Comparison of ENCODE assay signal across 27 cellular contexts in the genomic region with DNA sequence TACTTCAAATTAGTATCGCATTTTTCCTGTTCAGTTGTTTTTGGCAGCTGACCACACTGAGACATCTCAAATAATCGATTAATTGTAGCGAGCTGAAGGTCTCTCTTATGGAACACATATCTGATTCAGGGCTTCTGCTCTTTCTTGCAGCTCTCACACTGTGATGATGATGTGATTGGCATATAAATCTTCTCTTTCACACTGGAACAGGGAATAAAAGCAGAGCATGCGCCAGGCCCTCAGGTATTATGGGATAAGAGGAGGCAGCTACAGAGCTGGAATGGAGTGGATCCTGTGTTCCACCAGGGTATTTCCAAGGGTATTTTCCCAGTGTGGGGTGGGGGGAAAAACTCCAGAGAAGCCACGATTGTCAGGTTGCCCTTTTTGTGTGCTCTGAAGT.
"Had no signal": no experiment of that assay in that cellular context is flagged by ENCODE, and none has a peak within 500 bp of the region (broad histone marks: within the 10 kb centered on the region; RNA-seq: fewer than 3 reads in every experiment).

No MANE protein-coding gene starts in this region.

- DNase-seq: immature natural killer cell; kidney; left colon; left lung; lower lobe of right lung; mammary epithelial cell; mesenchymal stem cell; naive thymus-derived CD8-positive, alpha-beta T cell; ovary; right lobe of liver; stimulated activated CD4-positive, alpha-beta T cell treated with anti-CD3 and anti-CD28 coated beads, Interleukin-1b, Interleukin-23, amount 100 ng/mL, for 48 hours; stimulated activated CD4-positive, alpha-beta T cell treated with anti-CD3 and anti-CD28 coated beads, Interleukin-2, amount 100 ng/mL, for 48 hours; stimulated activated CD4-positive, alpha-beta T cell treated with anti-CD3 and anti-CD28 coated beads, Interleukin-4, amount 100 ng/mL, for 4 hours; stimulated activated CD8-positive, alpha-beta memory T cell treated with anti-CD3 and anti-CD28 coated beads, Interleukin-4, amount 100 ng/mL, for 48 hours; stimulated activated naive CD8-positive, alpha-beta T cell treated with anti-CD3 and anti-CD28 coated beads, Interleukin-15, Interleukin-2, amounts not matched to agents 100 U/mL and 50 U/mL, for 24 hours; stomach; testis; transverse colon; upper lobe of left lung had no signal

- H3K27ac Mint-ChIP-seq: immature natural killer cell; naive thymus-derived CD8-positive, alpha-beta T cell; progenitor cell of endocrine pancreas; stimulated activated memory B cell treated with anti-CD40 and anti-IgM and Interleukin-4, amounts not matched to agents 10 μg/mL and 1 μg/mL and 100 μg/mL, for 72 hours had no signal

- H3K4me3 Mint-ChIP-seq: immature natural killer cell; naive thymus-derived CD8-positive, alpha-beta T cell; nephron; stimulated activated memory B cell treated with anti-CD40 and anti-IgM and Interleukin-4, amounts not matched to agents 10 μg/mL and 1 μg/mL and 100 μg/mL, for 72 hours had no signal

- FAIRE-seq: islet of Langerhans, kidney had no signal

- H3K27me3 Mint-ChIP-seq: naive thymus-derived CD8-positive, alpha-beta T cell; progenitor cell of endocrine pancreas; stimulated activated memory B cell treated with anti-CD40 and anti-IgM and Interleukin-4, amounts not matched to agents 10 μg/mL and 1 μg/mL and 100 μg/mL, for 72 hours had no signal

- ATAC-seq: left colon; left lung; lower lobe of right lung; naive thymus-derived CD8-positive, alpha-beta T cell; right lobe of liver; stimulated activated memory B cell treated with anti-CD40 and anti-IgM and Interleukin-4, amounts not matched to agents 10 μg/mL and 1 μg/mL and 100 μg/mL, for 72 hours; stimulated activated naive CD8-positive, alpha-beta T cell treated with anti-CD3 and anti-CD28 coated beads, Interleukin-15, Interleukin-2, amounts not matched to agents 100 U/mL and 50 U/mL, for 24 hours had no signal

- H3K9me3 ChIP-seq: left lung, lower lobe of right lung, ovary, right lobe of liver, testis, thyroid gland, transverse colon, vagina had no signal

- H3K27me3 ChIP-seq: left lung, ovary, right atrium auricular region, right lobe of liver, stomach, testis, thyroid gland, transverse colon, upper lobe of left lung, vagina had no signal

- H3K36me3 ChIP-seq: left lung, lower lobe of right lung, ovary, right atrium auricular region, right lobe of liver, stomach, thyroid gland, transverse colon, upper lobe of left lung, vagina had no signal

- H3K4me3 ChIP-seq: left lung, lower lobe of right lung, ovary, right atrium auricular region, right lobe of liver, smooth muscle cell, stomach, testis, thyroid gland, transverse colon, upper lobe of left lung, vagina had no signal

- H3K4me1 Mint-ChIP-seq: immature natural killer cell had no signal

- H3K36me3 Mint-ChIP-seq: immature natural killer cell; naive thymus-derived CD8-positive, alpha-beta T cell; stimulated activated memory B cell treated with anti-CD40 and anti-IgM and Interleukin-4, amounts not matched to agents 10 μg/mL and 1 μg/mL and 100 μg/mL, for 72 hours had no signal

- H3K4me2 ChIP-seq: smooth muscle cell had no signal

- H3K4me1 ChIP-seq: left lung, lower lobe of right lung, right atrium auricular region, right lobe of liver, stomach, testis, thyroid gland, transverse colon, upper lobe of left lung, vagina had no signal

- H3K27ac ChIP-seq: left lung, lower lobe of right lung, ovary, right atrium auricular region, right lobe of liver, stomach, testis, thyroid gland, transverse colon, upper lobe of left lung, vagina had no signal
